In the genomic region with DNA sequence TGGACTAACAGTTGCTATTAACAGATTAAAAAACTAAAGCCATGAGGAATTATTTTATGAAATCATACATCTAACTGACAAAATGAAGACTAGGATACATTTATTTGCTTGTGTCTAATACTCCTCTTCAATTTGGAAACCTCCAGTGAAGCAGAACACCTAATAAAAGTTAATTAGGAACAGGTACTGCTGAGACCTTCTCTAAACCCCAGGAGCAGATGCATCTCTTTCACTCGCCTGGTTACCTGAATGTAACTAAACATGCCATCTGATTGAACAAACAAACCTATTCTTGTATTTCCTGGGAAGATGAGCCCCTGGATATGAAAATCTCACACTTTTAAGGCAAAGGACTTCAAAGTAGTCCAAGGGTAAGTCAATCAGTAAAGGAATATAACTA, we compare ENCODE assay signal across 24 cellular contexts.
"Had no signal": no experiment of that assay in that cellular context is flagged by ENCODE, and none has a peak within 500 bp of the region (broad histone marks: within the 10 kb centered on the region; RNA-seq: fewer than 3 reads in every experiment).

No MANE protein-coding gene starts in this region.

- H3K27me3 Mint-ChIP-seq: activated B cell treated with CpG ODN at 0.5 μM for 24 hours; activated CD4-positive, alpha-beta T cell treated with anti-CD3 and anti-CD28 coated beads for 36 hours; activated naive CD8-positive, alpha-beta T cell; activated T-cell treated with anti-CD3 and anti-CD28 coated beads, Interleukin-2, amount 50 U/mL, for 24 hours; central memory CD8-positive, alpha-beta T cell had no signal

- H3K36me3 Mint-ChIP-seq: activated naive CD8-positive, alpha-beta T cell; natural killer cell had no signal

- DNase-seq: activated B cell treated with CpG ODN at 0.5 μM for 24 hours; activated CD4-positive, alpha-beta T cell treated with anti-CD3 and anti-CD28 coated beads for 36 hours; activated CD4-positive, alpha-beta T cell treated with anti-CD3 and anti-CD28 coated beads, Interleukin-2, amount 50 U/mL, for 4 hours; activated CD8-positive, alpha-beta memory T cell treated with anti-CD3 and anti-CD28 coated beads for 24 hours; activated CD8-positive, alpha-beta memory T cell treated with anti-CD3 and anti-CD28 coated beads, Interleukin-2, amount 50 U/mL, for 4 hours; activated T-cell treated with anti-CD3 and anti-CD28 coated beads, Interleukin-2, amount 50 U/mL, for 24 hours; cortex of kidney; endodermal cell; esophagus squamous epithelium; gastrocnemius medialis; hippocampal formation; left ventricle myocardium superior; midbrain; natural killer cell; ovary; psoas muscle; spleen; stimulated activated CD4-positive, alpha-beta T cell treated with anti-CD3 and anti-CD28 coated beads, Interleukin-4, amount 100 ng/mL, for 24 hours; stimulated activated naive CD4-positive, alpha-beta T cell treated with Interleukin-2 at 50 U/mL for 16 hours; T1000; upper lobe of left lung had no signal

- ATAC-seq: activated CD4-positive, alpha-beta T cell treated with anti-CD3 and anti-CD28 coated beads for 36 hours; activated T-helper 17 cell treated with anti-CD3 and anti-CD28 coated beads, Interleukin-2, amount 50 U/mL, for 72 hours; gastrocnemius medialis; left ventricle myocardium superior; natural killer cell; psoas muscle had no signal

- H3K4me3 Mint-ChIP-seq: activated B cell treated with CpG ODN at 0.5 μM for 24 hours; activated CD4-positive, alpha-beta T cell treated with anti-CD3 and anti-CD28 coated beads for 36 hours; activated naive CD8-positive, alpha-beta T cell; activated T-cell treated with anti-CD3 and anti-CD28 coated beads, Interleukin-2, amount 50 U/mL, for 24 hours; activated T-helper 17 cell treated with anti-CD3 and anti-CD28 coated beads, Interleukin-2, amount 50 U/mL, for 72 hours; central memory CD8-positive, alpha-beta T cell; endodermal cell; natural killer cell had no signal

- H3K27ac Mint-ChIP-seq: activated B cell treated with CpG ODN at 0.5 μM for 24 hours; activated CD4-positive, alpha-beta T cell treated with anti-CD3 and anti-CD28 coated beads for 36 hours; activated naive CD8-positive, alpha-beta T cell; activated T-cell treated with anti-CD3 and anti-CD28 coated beads, Interleukin-2, amount 50 U/mL, for 24 hours; activated T-helper 17 cell treated with anti-CD3 and anti-CD28 coated beads, Interleukin-2, amount 50 U/mL, for 72 hours; endodermal cell; natural killer cell had no signal

- H3K9me3 Mint-ChIP-seq: activated B cell treated with CpG ODN at 0.5 μM for 24 hours; activated T-cell treated with anti-CD3 and anti-CD28 coated beads, Interleukin-2, amount 50 U/mL, for 24 hours; endodermal cell had no signal

- H3K4me1 Mint-ChIP-seq: activated B cell treated with CpG ODN at 0.5 μM for 24 hours; activated CD4-positive, alpha-beta T cell treated with anti-CD3 and anti-CD28 coated beads for 36 hours; activated T-helper 17 cell treated with anti-CD3 and anti-CD28 coated beads, Interleukin-2, amount 50 U/mL, for 72 hours; central memory CD8-positive, alpha-beta T cell; endodermal cell; natural killer cell had no signal
